Comparison of ENCODE assay signal across 3 cellular contexts in genomic region chr1:38958967-38959366, GRCh38.
TF ChIP-seq lines count a peak whose summit lies in the region.

No MANE protein-coding gene starts in this region.

TF ChIP-seq in Ishikawa, 13 proteins besides CTCF, POLR2A, EP300 and RAD21:
- TF ChIP-seq REST (IDR thresholded peaks at IDR 0.05; ENCODE audit: low read depth) (no peak), TEAD4 (IDR thresholded peaks at IDR 0.05) (peak; percentile 87), TAF1 (IDR thresholded peaks at IDR 0.05; ENCODE audit: low read depth) (no peak), EGR1 (IDR thresholded peaks at IDR 0.05) (no peak)

TF ChIP-seq in H1, 55 proteins besides CTCF, POLR2A, EP300 and RAD21:
- TF ChIP-seq USF2 (IDR thresholded peaks at IDR 0.05; ENCODE audit: low read length) (no peak), NANOG (IDR thresholded peaks at IDR 0.05; ENCODE audit: insufficient read depth, low read depth, low read length, poor library complexity, severe bottlenecking) (no peak), SP4 (IDR thresholded peaks at IDR 0.05; ENCODE audit: low read length) (no peak), KDM1A (IDR thresholded peaks at IDR 0.05; ENCODE audit: borderline replicate concordance, low read length) (no peak), SP2 (IDR thresholded peaks at IDR 0.05; ENCODE audit: low read length) (no peak), CHD2 (IDR thresholded peaks at IDR 0.05; ENCODE audit: low read length) (no peak), MAFK (IDR thresholded peaks at IDR 0.05; ENCODE audit: low read depth, low read length) (no peak), CHD1 (IDR thresholded peaks at IDR 0.05; ENCODE audit: low read depth, low read length) (no peak), TEAD4 (IDR thresholded peaks at IDR 0.05; ENCODE audit: low read depth, low read length) (no peak)
TF ChIP-seq in H1: peak in this region for 0.

TF ChIP-seq in GM12891, 5 proteins besides CTCF, POLR2A, EP300 and RAD21:
- TF ChIP-seq SPI1 (IDR thresholded peaks at IDR 0.05; ENCODE audit: low read depth, low read length) (no peak), POLR2AphosphoS5 (IDR thresholded peaks at IDR 0.05; ENCODE audit: low read depth, low read length) (no peak), TAF1 (IDR thresholded peaks at IDR 0.05; ENCODE audit: low read depth, low read length) (no peak), PAX5 (IDR thresholded peaks at IDR 0.05; ENCODE audit: insufficient read depth, low read length, severe bottlenecking) (no peak), POU2F2 (IDR thresholded peaks at IDR 0.05; ENCODE audit: low read depth, low read length) (no peak)
